ENCODE assay signal across 9 cellular contexts in the genomic region with DNA sequence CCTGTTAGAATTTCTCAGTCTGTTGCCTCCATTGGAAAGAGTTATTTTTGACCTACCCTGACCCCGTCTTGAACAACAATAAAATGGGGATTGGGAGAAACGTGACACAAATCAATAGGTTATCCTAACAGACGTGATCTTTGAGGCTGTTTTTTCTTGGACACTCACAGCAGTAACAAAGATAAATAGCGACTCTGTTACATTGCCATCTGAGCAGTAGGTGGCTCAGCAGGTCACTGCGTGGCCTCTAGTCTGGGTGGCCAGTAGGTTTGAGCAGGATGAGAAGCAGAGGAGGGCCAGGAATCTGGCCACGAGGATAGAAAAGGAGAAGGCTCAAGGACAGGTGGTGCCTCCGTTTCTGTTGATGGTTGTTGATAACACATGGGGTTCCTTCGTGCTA.
"Had no signal": no experiment of that assay in that cellular context is flagged by ENCODE, and none has a peak within 500 bp of the region (broad histone marks: within the 10 kb centered on the region; RNA-seq: fewer than 3 reads in every experiment).

No MANE protein-coding gene starts in this region.

- H3K9me3 Mint-ChIP-seq: HFFc6 had no signal

- H3K4me3 Mint-ChIP-seq: HFFc6 had no signal

- ATAC-seq: HCT116, K562 had no signal

- H3K9me3 ChIP-seq: HAP-1 had no signal

- H3K4me1 ChIP-seq: HAP-1 had no signal

- H3K27ac ChIP-seq: GM23248 had no signal

- DNase-seq: GM23248, GOT3, H7, HFFc6, IMR-90, KG1 had no signal

- H3K27ac Mint-ChIP-seq: HFFc6 had no signal

- H3K4me3 ChIP-seq: GM23248, HAP-1, K562 had no signal

- H3K36me3 ChIP-seq: HAP-1 had no signal

- H3K9ac ChIP-seq: GM23248 had no signal
